In genomic region chr17:50872710-50873424, GRCh38 we compare ENCODE assay signal across 9 cellular contexts. TPM values are rescaled to one million over a fixed set of nuclear protein-coding genes. Genes with fewer than 3 reads are reported as not detected.
DNase-seq lines count a peak whose midpoint lies in the region; ATAC-seq and TF ChIP-seq lines count a peak whose summit lies in the region.
"Had no signal": no experiment of that assay in that cellular context is flagged by ENCODE, and none has a peak within 500 bp of the region (broad histone marks: within the 10 kb centered on the region; RNA-seq: fewer than 3 reads in every experiment).

No MANE protein-coding gene starts in this region.

- H3K27ac ChIP-seq in fibroblast of lung (ENCODE audit: insufficient read depth, low read length): no peak overlapping the region

- H2AFZ ChIP-seq in fibroblast of lung (ENCODE audit: low read length): no peak overlapping the region

- peaks cover under 1% of the 10 kb centered on the region for H3K4me1 ChIP-seq in fibroblast of lung (ENCODE audit: control insufficient read depth, extremely low read depth, insufficient read depth, low read length)

- TF ChIP-seq CTCF in fibroblast of lung (conservative IDR thresholded peaks at IDR 0.05 in 1 of 2, IDR thresholded peaks at IDR 0.05 in 1 of 2; ENCODE audit: low read depth in 1 of 2, low read length in 2 of 2): no peak

- H3K9me3 ChIP-seq in fibroblast of lung (ENCODE audit: control insufficient read depth, insufficient read depth, low read depth, low read length): no peaks in the 10 kb centered on the region
- H3K9me3 ChIP-seq: gastroesophageal sphincter had no signal

- peaks cover 12% of the 10 kb centered on the region for H3K27me3 Mint-ChIP-seq in activated CD4-positive, alpha-beta memory T cell treated with anti-CD3 and anti-CD28 coated beads, Interleukin-2, amount 10 ng/mL, durations not matched to agents 7 days and 5 days

- peak overlapping the region; percentile 51 for H3K27ac Mint-ChIP-seq in activated CD4-positive, alpha-beta memory T cell treated with anti-CD3 and anti-CD28 coated beads, Interleukin-2, amount 10 ng/mL, durations not matched to agents 7 days and 5 days

- H3K36me3 ChIP-seq in fibroblast of lung (ENCODE audit: control insufficient read depth, insufficient read depth, low read length): no peaks in the 10 kb centered on the region
- H3K36me3 ChIP-seq: gastroesophageal sphincter had no signal

- POLR2A ChIA-PET in activated CD4-positive, alpha-beta memory T cell treated with anti-CD3 and anti-CD28 coated beads, Interleukin-2, amount 10 ng/mL, durations not matched to agents 7 days and 5 days (lab: Charles Lee): interaction anchor here (0.9 to 3.2 kb wide), 15 partner anchors 10 to 83 kb away, joined by 3 to 19 read pairs (median 5); no protein-coding TSS in a partner anchor

- H3K4me3 Mint-ChIP-seq in activated CD4-positive, alpha-beta memory T cell treated with anti-CD3 and anti-CD28 coated beads, Interleukin-2, amount 10 ng/mL, durations not matched to agents 7 days and 5 days: no peak overlapping the region

- DNase-seq in HT1080 (ENCODE audit: low read depth) (peak; percentile 45), fibroblast of lung (ENCODE audit: low read depth in 2 of 2) (peak; percentile 48 to 63), medulla oblongata (ENCODE audit: extremely low spot score) (no peak)
- peak; percentile 63 for DNase-seq in activated CD4-positive, alpha-beta memory T cell treated with anti-CD3 and anti-CD28 coated beads, Interleukin-2, amount 10 ng/mL, durations not matched to agents 7 days and 5 days
- peak; percentile 31 to 33 for DNase-seq in stimulated activated CD8-positive, alpha-beta memory T cell treated with anti-CD3 and anti-CD28 coated beads, Interleukin-15, amount 100 ng/mL, for 4 hours (ENCODE audit: low read depth in 2 of 2)

- ATAC-seq in GM21619 (IDR thresholded peaks at IDR 0.05; ENCODE audit: unreplicated experiment) (no peak), HG03460 (IDR thresholded peaks at IDR 0.05; ENCODE audit: unreplicated experiment) (no peak), GM18517 (IDR thresholded peaks at IDR 0.05; ENCODE audit: unreplicated experiment) (no peak)
- ATAC-seq: gastroesophageal sphincter had no signal

- H3K4me2 ChIP-seq in fibroblast of lung (ENCODE audit: extremely low read depth, insufficient read depth, low read length): no peak overlapping the region

- H3K27me3 ChIP-seq in fibroblast of lung (ENCODE audit: control insufficient read depth, insufficient read depth, low read length): no peaks in the 10 kb centered on the region
- H3K27me3 ChIP-seq: gastroesophageal sphincter had no signal

- H3K79me2 ChIP-seq in fibroblast of lung (ENCODE audit: control insufficient read depth, insufficient read depth, low read length): no peaks in the 10 kb centered on the region

- no peaks in the 10 kb centered on the region for H3K9me3 Mint-ChIP-seq in activated CD4-positive, alpha-beta memory T cell treated with anti-CD3 and anti-CD28 coated beads, Interleukin-2, amount 10 ng/mL, durations not matched to agents 7 days and 5 days

- H3K36me3 Mint-ChIP-seq in activated CD4-positive, alpha-beta memory T cell treated with anti-CD3 and anti-CD28 coated beads, Interleukin-2, amount 10 ng/mL, durations not matched to agents 7 days and 5 days (ENCODE audit: low read depth): peaks cover 11% of the 10 kb centered on the region

- H3K4me1 Mint-ChIP-seq in activated CD4-positive, alpha-beta memory T cell treated with anti-CD3 and anti-CD28 coated beads, Interleukin-2, amount 10 ng/mL, durations not matched to agents 7 days and 5 days: peaks cover 54% of the 10 kb centered on the region

- no peaks in the 10 kb centered on the region for H4K20me1 ChIP-seq in fibroblast of lung (ENCODE audit: control insufficient read depth, extremely low read depth, insufficient read depth, low read length)

- no peak overlapping the region for H3K9ac ChIP-seq in fibroblast of lung (ENCODE audit: insufficient read depth, low read length)

- H3K4me3 ChIP-seq in fibroblast of lung (replicated peaks in 1 of 4; ENCODE audit: control extremely low read depth in 1 of 4, insufficient read depth in 1 of 4, low read depth in 3 of 4, low read length in 4 of 4): no peak overlapping the region
- H3K4me3 ChIP-seq: gastroesophageal sphincter had no signal

- CTCF ChIA-PET in activated CD4-positive, alpha-beta memory T cell treated with anti-CD3 and anti-CD28 coated beads, Interleukin-2, amount 10 ng/mL, durations not matched to agents 7 days and 5 days (lab: Charles Lee): interaction anchor here (0.7 to 1.9 kb wide), 6 partner anchors 14 to 84 kb away, joined by 3 to 5 read pairs (median 4); no protein-coding TSS in a partner anchor

RNA-seq across cellular contexts. Expression of gene TOB1, which starts 6.7 kb away (rescaled TPM):
- 2.8 and 15.0 TPM in 2 replicates for total RNA-seq in HT1080 (2014; rRNA removed; shearing (Covaris generic))
- 14.3 and 14.9 TPM in 2 replicates for polyA plus RNA-seq in HT1080 (2015; cell fraction: cytosol; rRNA removed)
- polyA plus RNA-seq in HT1080 (2015; cell fraction: nucleus; rRNA removed): 15.8 and 19.0 TPM in 2 replicates
- total RNA-seq in activated CD4-positive, alpha-beta memory T cell treated with anti-CD3 and anti-CD28 coated beads, Interleukin-2, amount 10 ng/mL, durations not matched to agents 7 days and 5 days: 100 to 1,000 TPM; 121 to 124 TPM
- 10.3 and 22.0 TPM in 2 replicates for total RNA-seq in fibroblast of lung
- 39.6 and 40.5 TPM in 2 replicates for polyA plus RNA-seq in fibroblast of lung
- polyA plus RNA-seq in fibroblast of lung (2012): 45.5 and 50.7 TPM in 2 replicates
- polyA minus RNA-seq in fibroblast of lung (ENCODE audit: low replicate concordance): 43.9 and 85.0 TPM in 2 replicates

RNA-seq across cellular contexts. Expression of gene WFIKKN2, which starts 37.5 kb away (rescaled TPM):
- not detected in 2 replicates for total RNA-seq in HT1080 (2014; rRNA removed; shearing (Covaris generic))
- not detected in 2 replicates for polyA plus RNA-seq in HT1080 (2015; cell fraction: cytosol; rRNA removed)
- polyA plus RNA-seq in HT1080 (2015; cell fraction: nucleus; rRNA removed): 0.12 TPM in 1 of 2 replicates, not detected in the other
- not detected for total RNA-seq in activated CD4-positive, alpha-beta memory T cell treated with anti-CD3 and anti-CD28 coated beads, Interleukin-2, amount 10 ng/mL, durations not matched to agents 7 days and 5 days
- under 0.01 and 0.33 TPM in 2 replicates for total RNA-seq in fibroblast of lung
- polyA plus RNA-seq in fibroblast of lung: 0.02 and 0.05 TPM in 2 replicates
- 0.05 and 0.09 TPM in 2 replicates for polyA plus RNA-seq in fibroblast of lung (2012)
- polyA minus RNA-seq in fibroblast of lung (ENCODE audit: low replicate concordance): 1.3 TPM in 1 of 2 replicates, not detected in the other
